Comparison of ENCODE assay signal across 8 cellular contexts in the genomic region with DNA sequence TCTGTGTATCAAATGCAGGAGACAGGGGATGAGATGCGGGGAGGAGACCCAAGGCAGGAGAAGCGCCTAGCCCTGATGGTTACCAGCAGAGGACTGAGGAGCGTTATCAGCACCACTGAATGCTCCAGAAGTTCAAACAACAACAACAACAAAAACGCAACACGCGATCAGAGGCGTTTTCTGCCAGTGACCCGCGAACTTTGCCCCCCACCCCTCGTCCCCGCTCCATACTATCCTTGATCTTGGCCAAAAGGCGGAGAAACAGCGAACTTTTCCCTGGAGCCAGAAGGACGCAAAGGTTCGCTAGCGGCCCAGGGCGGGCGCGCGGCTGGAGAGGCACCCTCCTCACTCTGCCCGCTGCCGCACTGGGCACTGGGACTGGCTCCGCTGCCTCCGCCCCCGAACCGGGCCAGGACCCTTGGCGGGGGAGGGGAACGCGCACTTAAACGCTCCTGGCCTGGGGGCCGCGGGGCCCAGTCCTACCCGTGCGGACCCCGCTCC. TPM values are rescaled to one million over a fixed set of nuclear protein-coding genes. Genes with fewer than 3 reads are reported as not detected.
DNase-seq lines count a peak whose midpoint lies in the region; ATAC-seq and TF ChIP-seq lines count a peak whose summit lies in the region.

No MANE protein-coding gene starts in this region.

- H3K36me3 Mint-ChIP-seq in activated CD8-positive, alpha-beta memory T cell treated with anti-CD3 and anti-CD28 coated beads, Interleukin-2, amount 10 ng/mL, durations not matched to agents 7 days and 5 days: no peaks in the 10 kb centered on the region

- TF ChIP-seq EP300 in upper lobe of left lung (IDR thresholded peaks at IDR 0.05): no peak

- peaks cover 17% of the 10 kb centered on the region for H3K4me1 ChIP-seq in lower lobe of right lung
- peaks cover 2 to 23% (median 6%) of the 10 kb centered on the region in 4 donors for H3K4me1 ChIP-seq in upper lobe of left lung

- intact Hi-C loops in lower lobe of right lung (cut with DNase I): no loop called here

- TF ChIP-seq CTCF in coronary artery (IDR thresholded peaks at IDR 0.05) (no peak), lower lobe of right lung (IDR thresholded peaks at IDR 0.05) (no peak), upper lobe of left lung (IDR thresholded peaks at IDR 0.05) (no peak)

- no peak overlapping the region for H3K27ac Mint-ChIP-seq in activated CD8-positive, alpha-beta memory T cell treated with anti-CD3 and anti-CD28 coated beads, Interleukin-2, amount 10 ng/mL, durations not matched to agents 7 days and 5 days

- H3K9me3 Mint-ChIP-seq in activated CD8-positive, alpha-beta memory T cell treated with anti-CD3 and anti-CD28 coated beads, Interleukin-2, amount 10 ng/mL, durations not matched to agents 7 days and 5 days (ENCODE audit: low read depth): no peaks in the 10 kb centered on the region

- H3K4me1 Mint-ChIP-seq in activated CD8-positive, alpha-beta memory T cell treated with anti-CD3 and anti-CD28 coated beads, Interleukin-2, amount 10 ng/mL, durations not matched to agents 7 days and 5 days: peaks cover 27% of the 10 kb centered on the region

- H3K27ac ChIP-seq in coronary artery (peak overlapping the region; percentile 86 to 92), lower lobe of right lung (peak overlapping the region; percentile 84), upper lobe of left lung (peak overlapping the region; percentile 76 to 87 (median 84))

- H3K27me3 Mint-ChIP-seq in activated CD8-positive, alpha-beta memory T cell treated with anti-CD3 and anti-CD28 coated beads, Interleukin-2, amount 10 ng/mL, durations not matched to agents 7 days and 5 days: peaks cover 3% of the 10 kb centered on the region

- CTCF ChIA-PET in activated CD8-positive, alpha-beta memory T cell treated with anti-CD3 and anti-CD28 coated beads, Interleukin-2, amount 10 ng/mL, durations not matched to agents 7 days and 5 days (lab: Charles Lee): interaction anchor here (0.6 to 2.6 kb wide), 16 partner anchors 9 to 266 kb away, joined by 3 to 8 read pairs (median 4); a partner anchor contains a TSS

- DNase-seq in activated CD8-positive, alpha-beta memory T cell treated with anti-CD3 and anti-CD28 coated beads, Interleukin-2, amount 10 ng/mL, durations not matched to agents 7 days and 5 days: peak; percentile 34
- no peak for DNase-seq in activated CD8-positive, alpha-beta memory T cell treated with anti-CD3 and anti-CD28 coated beads, Interleukin-2, amount 50 U/mL, for 4 hours
- DNase-seq in coronary artery (ENCODE audit: low spot score): no peak
- DNase-seq in lower lobe of right lung: peak; percentile 57
- DNase-seq in upper lobe of left lung: peak in 1 of 2 donors; percentile 88
- DNase-seq in Kasumi-1 (lab: John Stamatoyannopoulos, UW): no peak
- DNase-seq in NCI-H128 (lab: John Stamatoyannopoulos, UW; ENCODE audit: unreplicated experiment): no peak

- H3K27me3 ChIP-seq in lower lobe of right lung (ENCODE audit: low read depth) (no peaks in the 10 kb centered on the region), upper lobe of left lung (no peaks in the 10 kb centered on the region)

- H3K9me3 ChIP-seq in lower lobe of right lung (no peaks in the 10 kb centered on the region), upper lobe of left lung (no peaks in the 10 kb centered on the region)

- TF ChIP-seq POLR2A in upper lobe of left lung (IDR thresholded peaks at IDR 0.05): no peak

- H3K4me3 ChIP-seq in coronary artery (peak overlapping the region; percentile 77), lower lobe of right lung (peak overlapping the region; percentile 80), upper lobe of left lung (peak overlapping the region; percentile 45 to 79 (median 74))

- ATAC-seq in activated CD8-positive, alpha-beta memory T cell treated with anti-CD3 and anti-CD28 coated beads, Interleukin-2, amount 10 ng/mL, durations not matched to agents 7 days and 5 days: no peak
- ATAC-seq in lower lobe of right lung: peak; percentile 76 to 87
- ATAC-seq in upper lobe of left lung (ENCODE audit: low FRiP score in 2 of 2): peak; percentile 68 to 72
- ATAC-seq in HG02852 (IDR thresholded peaks at IDR 0.05; ENCODE audit: unreplicated experiment): no peak

- peak overlapping the region; percentile 76 for H3K4me3 Mint-ChIP-seq in activated CD8-positive, alpha-beta memory T cell treated with anti-CD3 and anti-CD28 coated beads, Interleukin-2, amount 10 ng/mL, durations not matched to agents 7 days and 5 days

- H3K36me3 ChIP-seq in lower lobe of right lung (no peaks in the 10 kb centered on the region), upper lobe of left lung (no peaks in the 10 kb centered on the region)

- WGBS in upper lobe of left lung, 2 donors: 34 to 68% methylated on average over 13 of the region's 35 CpGs

RNA-seq across cellular contexts. Expression of a gene that starts 0.7 kb away (rescaled TPM):
- total RNA-seq in activated CD8-positive, alpha-beta memory T cell treated with anti-CD3 and anti-CD28 coated beads, Interleukin-2, amount 10 ng/mL, durations not matched to agents 7 days and 5 days: 10 to 100 TPM; 33.2 to 48.0 TPM
- total RNA-seq in lower lobe of right lung (142 TPM), upper lobe of left lung (100 to 1,000 TPM in 4 of 6 donors, 10 to 100 TPM in 2; 76.3 to 443 (median 113) TPM)

RNA-seq across cellular contexts. Expression of a gene that starts 6.2 kb away (rescaled TPM):
- total RNA-seq in activated CD8-positive, alpha-beta memory T cell treated with anti-CD3 and anti-CD28 coated beads, Interleukin-2, amount 10 ng/mL, durations not matched to agents 7 days and 5 days: 10 to 100 TPM; 72.1 to 72.8 TPM
- total RNA-seq in lower lobe of right lung (148 TPM), upper lobe of left lung (100 to 1,000 TPM in 4 of 6 donors, 10 to 100 TPM in 2; 52.4 to 173 (median 131) TPM)

Comparison
In these comparisons a context has a peak if more than half of its experiments do, and no peak if none do; other contexts are left out.
1. DNase-seq: peak in activated CD8-positive, alpha-beta memory T cell treated with anti-CD3 and anti-CD28 coated beads, Interleukin-2, amount 10 ng/mL, durations not matched to agents 7 days and 5 days (single experiment) and lower lobe of right lung (single experiment); none in activated CD8-positive, alpha-beta memory T cell treated with anti-CD3 and anti-CD28 coated beads, Interleukin-2, amount 50 U/mL, for 4 hours (single experiment), coronary artery (single experiment), Kasumi-1 (0 of 2) and NCI-H128 (single experiment).
2. ATAC-seq: peak in lower lobe of right lung (2 of 2) and upper lobe of left lung (2 of 2); none in activated CD8-positive, alpha-beta memory T cell treated with anti-CD3 and anti-CD28 coated beads, Interleukin-2, amount 10 ng/mL, durations not matched to agents 7 days and 5 days (single experiment) and HG02852 (single experiment).
3. Peak in every context shown above with its lines, with median percentiles within 50 percentile points of each other: H3K27ac ChIP-seq and H3K4me3 ChIP-seq.